17 cellular contexts compared by ENCODE assay signal in genomic region chr18:69795785-69796184, GRCh38.
DNase-seq lines count a peak whose midpoint lies in the region; ATAC-seq and TF ChIP-seq lines count a peak whose summit lies in the region.
"Had no signal": no experiment of that assay in that cellular context is flagged by ENCODE, and none has a peak within 500 bp of the region (broad histone marks: within the 10 kb centered on the region; RNA-seq: fewer than 3 reads in every experiment).

No MANE protein-coding gene starts in this region.

- H3K27ac Mint-ChIP-seq in nephron progenitor cell = peak overlapping the region; percentile 96
- H3K27ac Mint-ChIP-seq: stimulated activated naive B cell treated with anti-CD40 and anti-IgM and Interleukin-4, amounts not matched to agents 10 μg/mL and 1 μg/mL and 100 μg/mL, for 72 hours had no signal

- H3K9me3 Mint-ChIP-seq in nephron progenitor cell = peaks cover 15% of the 10 kb centered on the region
- H3K9me3 Mint-ChIP-seq: stimulated activated naive B cell treated with anti-CD40 and anti-IgM and Interleukin-4, amounts not matched to agents 10 μg/mL and 1 μg/mL and 100 μg/mL, for 72 hours had no signal

- no peaks in the 10 kb centered on the region for H3K27me3 ChIP-seq in BE2C
- no peaks in the 10 kb centered on the region for H3K27me3 ChIP-seq in MG63
- H3K27me3 ChIP-seq in ovary = no peaks in the 10 kb centered on the region
- H3K27me3 ChIP-seq: dorsolateral prefrontal cortex, neutrophil, upper lobe of right lung had no signal

- no peaks in the 10 kb centered on the region for H3K27me3 Mint-ChIP-seq in nephron progenitor cell (ENCODE audit: low read depth, poor library complexity)
- H3K27me3 Mint-ChIP-seq: stimulated activated naive B cell treated with anti-CD40 and anti-IgM and Interleukin-4, amounts not matched to agents 10 μg/mL and 1 μg/mL and 100 μg/mL, for 72 hours had no signal

- H3K4me1 ChIP-seq in BE2C (no peaks in the 10 kb centered on the region), ovary (ENCODE audit: insufficient read depth) (no peaks in the 10 kb centered on the region)
- H3K4me1 ChIP-seq: upper lobe of right lung had no signal

- H3K4me3 ChIP-seq in BE2C (ENCODE audit: low read depth, low read length) (no peak overlapping the region), MG63 (no peak overlapping the region), ovary (no peak overlapping the region)
- H3K4me3 ChIP-seq: dorsolateral prefrontal cortex, upper lobe of right lung had no signal

- intact Hi-C loops in ovary (cut with DNase I) = no loop called here

- WGBS in ovary, 3 donors = 81 to 85% (median 82%) methylated on average over 5 of the region's 5 CpGs

- H3K27ac ChIP-seq in ovary = no peak overlapping the region
- H3K27ac ChIP-seq: dorsolateral prefrontal cortex, neutrophil, upper lobe of right lung had no signal

- peaks cover 16% of the 10 kb centered on the region for H3K4me1 Mint-ChIP-seq in nephron progenitor cell
- H3K4me1 Mint-ChIP-seq: stimulated activated naive B cell treated with anti-CD40 and anti-IgM and Interleukin-4, amounts not matched to agents 10 μg/mL and 1 μg/mL and 100 μg/mL, for 72 hours had no signal

- H3K36me3 Mint-ChIP-seq in nephron progenitor cell (ENCODE audit: low read depth) = peaks cover 20% of the 10 kb centered on the region
- H3K36me3 Mint-ChIP-seq: stimulated activated naive B cell treated with anti-CD40 and anti-IgM and Interleukin-4, amounts not matched to agents 10 μg/mL and 1 μg/mL and 100 μg/mL, for 72 hours had no signal

- H3K4me3 Mint-ChIP-seq in nephron progenitor cell = no peak overlapping the region
- H3K4me3 Mint-ChIP-seq: stimulated activated naive B cell treated with anti-CD40 and anti-IgM and Interleukin-4, amounts not matched to agents 10 μg/mL and 1 μg/mL and 100 μg/mL, for 72 hours had no signal

- DNase-seq in BE2C = peak; percentile 12
- peak; percentile 25 for DNase-seq in MG63
- DNase-seq in ecto neural progenitor cell (ENCODE audit: low spot score) = peak; percentile 61
- no peak for DNase-seq in nephron progenitor cell
- no peak for DNase-seq in ovary
- no peak for DNase-seq in A172 (ENCODE audit: low spot score)
- DNase-seq in GF-D8 (lab: John Stamatoyannopoulos, UW) = no peak
- DNase-seq: activated effector memory CD4-positive, alpha-beta T cell treated with Interleukin-2 at 50 U/mL for 16 hours; DND-41; dorsolateral prefrontal cortex; Kasumi-1; NCI-H1436 treated with DMSO at 0.1 percent for 48 hours; NCI-H510A treated with DMSO at 0.1 percent for 48 hours; stimulated activated naive B cell treated with anti-CD40 and anti-IgM and Interleukin-4, amounts not matched to agents 10 μg/mL and 1 μg/mL and 100 μg/mL, for 72 hours; upper lobe of right lung had no signal

- no peak for TF ChIP-seq EP300 in ovary (IDR thresholded peaks at IDR 0.05)

- no peak for TF ChIP-seq POLR2A in ovary (IDR thresholded peaks at IDR 0.05)

- ATAC-seq in GM21825 (IDR thresholded peaks at IDR 0.05; ENCODE audit: unreplicated experiment) = no peak
- ATAC-seq: stimulated activated naive B cell treated with anti-CD40 and anti-IgM and Interleukin-4, amounts not matched to agents 10 μg/mL and 1 μg/mL and 100 μg/mL, for 72 hours; upper lobe of right lung had no signal

- H3K9me3 ChIP-seq in BE2C = no peaks in the 10 kb centered on the region
- 0 out of 2 replicates have a peak, but pooled peaks cover 2% of the 10 kb centered on the region for H3K9me3 ChIP-seq in MG63
- no peaks in the 10 kb centered on the region for H3K9me3 ChIP-seq in ovary
- H3K9me3 ChIP-seq: neutrophil, upper lobe of right lung had no signal

- H3K36me3 ChIP-seq in BE2C (no peaks in the 10 kb centered on the region), MG63 (no peaks in the 10 kb centered on the region), ovary (no peaks in the 10 kb centered on the region)
- H3K36me3 ChIP-seq: neutrophil, upper lobe of right lung had no signal

- TF ChIP-seq CTCF in BE2C (IDR thresholded peaks at IDR 0.05; ENCODE audit: low read depth, low read length) = no peak
- TF ChIP-seq CTCF in nephron progenitor cell (IDR thresholded peaks at IDR 0.05) = no peak
- no peak for TF ChIP-seq CTCF in ovary (IDR thresholded peaks at IDR 0.05)

Comparison
In these comparisons a context has a peak if more than half of its experiments do, and no peak if none do; other contexts are left out.
1. DNase-seq: peak in BE2C (single experiment), MG63 (single experiment) and ecto neural progenitor cell (single experiment); none in nephron progenitor cell (single experiment), ovary (0 of 5), A172 (single experiment) and GF-D8 (single experiment).